Comparison of ENCODE assay signal across 16 cellular contexts in genomic region chr5:178229861-178230260, GRCh38. TPM values are rescaled to one million over a fixed set of nuclear protein-coding genes. Genes with fewer than 3 reads are reported as not detected.
A peak's percentile ranks its signal among the peaks of the same experiment; 100 is the strongest.
DNase-seq lines count a peak whose midpoint lies in the region; ATAC-seq, FAIRE-seq and TF ChIP-seq lines count a peak whose summit lies in the region.
"Had no signal": no experiment of that assay in that cellular context is flagged by ENCODE, and none has a peak within 500 bp of the region (broad histone marks: within the 10 kb centered on the region; RNA-seq: fewer than 3 reads in every experiment).

No MANE protein-coding gene starts in this region.

- H2BK15ac ChIP-seq in H9 (ENCODE audit: low read depth, low read length): no peak overlapping the region

- H3K4me3 ChIP-seq in BLaER1 treated with 17β-estradiol and CSF1 and Interleukin-3, amounts not matched to agents 10 nM and 100 nM: no peak overlapping the region
- no peak overlapping the region for H3K4me3 ChIP-seq in mucosa of stomach (ENCODE audit: low read length)

- H3K27me3 ChIP-seq in BLaER1 treated with 17β-estradiol and CSF1 and Interleukin-3, amounts not matched to agents 10 nM and 100 nM: no peaks in the 10 kb centered on the region
- H3K27me3 ChIP-seq in H9 (ENCODE audit: insufficient read depth, low read length) (no peaks in the 10 kb centered on the region), mucosa of stomach (ENCODE audit: control insufficient read depth, insufficient read depth, low read length) (no peaks in the 10 kb centered on the region)

- H3T11ph ChIP-seq in H9 (ENCODE audit: low read length): no peak overlapping the region

- no peak for FAIRE-seq in HTR-8/SVneo (lab: Jason Lieb, UNC)

- H4K91ac ChIP-seq in H9 (ENCODE audit: insufficient read length, low read depth, low read length): no peak overlapping the region

- no peak overlapping the region for H4K8ac ChIP-seq in H9 (replicated peaks; ENCODE audit: insufficient read length, low read depth, low read length)

- no peaks in the 10 kb centered on the region for H3K79me1 ChIP-seq in H9 (ENCODE audit: insufficient read depth, low read depth, low read length, poor library complexity, severe bottlenecking)

- peaks cover 35 to 73% (median 72%) of the 10 kb centered on the region in 11 experiments; a peak in 21 of 22 replicates for H4K20me1 ChIP-seq in BLaER1 treated with 17β-estradiol and CSF1 and Interleukin-3, amounts not matched to agents 10 nM and 100 nM
- no peaks in the 10 kb centered on the region for H4K20me1 ChIP-seq in H9 (ENCODE audit: control insufficient read depth, insufficient read depth, insufficient read length)

- H3K18ac ChIP-seq in H9 (ENCODE audit: insufficient read length, low read depth, low read length): no peak overlapping the region

- H3K4ac ChIP-seq in H9 (ENCODE audit: low read depth, low read length): no peak overlapping the region

- peaks cover 11 to 19% of the 10 kb centered on the region in 2 experiments for H3K4me1 Mint-ChIP-seq in H9
- H3K4me1 Mint-ChIP-seq in activated naive CD8-positive, alpha-beta T cell treated with anti-CD3 and anti-CD28 coated beads for 36 hours: peaks cover 33% of the 10 kb centered on the region

- peak overlapping the region in 8 of 11 experiments; percentile 17 to 96 (median 92); a peak in 6 of 22 replicates for H3K9ac ChIP-seq in BLaER1 treated with 17β-estradiol and CSF1 and Interleukin-3, amounts not matched to agents 10 nM and 100 nM
- H3K9ac ChIP-seq in H9 (ENCODE audit: extremely low read depth, insufficient read length, low read length) (no peak overlapping the region), mucosa of stomach (ENCODE audit: low read length) (peak overlapping the region; percentile 89)

- no peak overlapping the region for H3K23ac ChIP-seq in H9 (ENCODE audit: insufficient read length, low read depth, low read length)

- H3K9me3 ChIP-seq in BLaER1 treated with 17β-estradiol and CSF1 and Interleukin-3, amounts not matched to agents 10 nM and 100 nM (replicated peaks in 1 of 11): no peaks in the 10 kb centered on the region
- H3K9me3 ChIP-seq in H9 (ENCODE audit: control insufficient read depth, low read depth, low read length): no peaks in the 10 kb centered on the region
- H3K9me3 ChIP-seq in mucosa of stomach (ENCODE audit: control insufficient read depth, low read length): no peaks in the 10 kb centered on the region

- no peak overlapping the region for H2BK120ac ChIP-seq in H9 (ENCODE audit: low read depth, low read length, poor library complexity, severe bottlenecking)

- H3K27ac Mint-ChIP-seq in H9: no peak overlapping the region
- peak overlapping the region; percentile 57 for H3K27ac Mint-ChIP-seq in activated naive CD8-positive, alpha-beta T cell treated with anti-CD3 and anti-CD28 coated beads for 36 hours

- H3K36me3 ChIP-seq in BLaER1 treated with 17β-estradiol and CSF1 and Interleukin-3, amounts not matched to agents 10 nM and 100 nM: peaks cover 63 to 68% (median 66%) of the 10 kb centered on the region in 11 experiments
- H3K36me3 ChIP-seq in mucosa of stomach (ENCODE audit: control insufficient read depth, insufficient read depth, low read length): peaks cover 13% of the 10 kb centered on the region

- H3K79me2 ChIP-seq in H9 (ENCODE audit: insufficient read depth, low read length): peaks cover 4% of the 10 kb centered on the region; the same call in 1 of the 2 replicates

- peak overlapping the region; percentile 46 to 55; a peak in 2 of 5 replicates for H3K4me3 Mint-ChIP-seq in H9
- H3K4me3 Mint-ChIP-seq in activated naive CD8-positive, alpha-beta T cell treated with anti-CD3 and anti-CD28 coated beads for 36 hours: peak overlapping the region; percentile 63

- no peak for ATAC-seq in GM18498 (IDR thresholded peaks at IDR 0.05; ENCODE audit: unreplicated experiment)

- no peak overlapping the region for H3K14ac ChIP-seq in H9 (ENCODE audit: insufficient read depth, low read length)

- H2BK5ac ChIP-seq in H9 (ENCODE audit: insufficient read length, low read length): no peak overlapping the region

- H3K27me3 Mint-ChIP-seq in H9 (ENCODE audit: low read depth): no peaks in the 10 kb centered on the region; the same call in 1 of the 2 replicates
- H3K27me3 Mint-ChIP-seq in activated naive CD8-positive, alpha-beta T cell treated with anti-CD3 and anti-CD28 coated beads for 36 hours: no peaks in the 10 kb centered on the region

- peaks cover 36 to 72% (median 44%) of the 10 kb centered on the region in 10 experiments for H3K4me1 ChIP-seq in BLaER1 treated with 17β-estradiol and CSF1 and Interleukin-3, amounts not matched to agents 10 nM and 100 nM
- no peaks in the 10 kb centered on the region for H3K4me1 ChIP-seq in H9 (ENCODE audit: insufficient read depth, low read length)
- H3K4me1 ChIP-seq in mucosa of stomach (ENCODE audit: control insufficient read depth, insufficient read depth, low read length): peaks cover 26% of the 10 kb centered on the region

- no peak for TF ChIP-seq CTCF in H9 (conservative IDR thresholded peaks at IDR 0.05)

- H3K27ac ChIP-seq in BLaER1 treated with 17β-estradiol and CSF1 and Interleukin-3, amounts not matched to agents 10 nM and 100 nM: no peak overlapping the region
- no peak overlapping the region for H3K27ac ChIP-seq in H9 (ENCODE audit: insufficient read length, low read depth, low read length)
- H3K27ac ChIP-seq: epithelial cell of prostate, HL-60 had no signal

- peak overlapping the region in 8 of 11 experiments; percentile 83 to 100 (median 98); a peak in 12 of 22 replicates for H3K4me2 ChIP-seq in BLaER1 treated with 17β-estradiol and CSF1 and Interleukin-3, amounts not matched to agents 10 nM and 100 nM
- no peak overlapping the region for H3K4me2 ChIP-seq in H9 (ENCODE audit: insufficient read depth, insufficient read length, low read length)

- DNase-seq in H9 (no peak), GDM1 (lab: John Stamatoyannopoulos, UW) (no peak), OCI-M2 (lab: John Stamatoyannopoulos, UW; ENCODE audit: unreplicated experiment) (no peak), HTR-8/SVneo (ENCODE audit: insufficient read length, low spot score) (no peak)
- DNase-seq in activated naive CD8-positive, alpha-beta T cell treated with anti-CD3 and anti-CD28 coated beads for 36 hours: no peak
- DNase-seq: C1 segment of cervical spinal cord; caudate nucleus; hypothalamus; stimulated activated CD4-positive, alpha-beta T cell treated with anti-CD3 and anti-CD28 coated beads, Interleukin-4, amount 100 ng/mL, for 1 hour had no signal

- no peak overlapping the region for H2AFZ ChIP-seq in H9 (ENCODE audit: low read length)

- H4K5ac ChIP-seq in H9 (ENCODE audit: insufficient read length, low read depth, low read length): no peak overlapping the region

- no peak overlapping the region for H2BK20ac ChIP-seq in H9 (ENCODE audit: low read depth, low read length, poor library complexity, severe bottlenecking)

- peaks cover 3% of the 10 kb centered on the region for H3K23me2 ChIP-seq in H9 (ENCODE audit: insufficient read length, low read depth, low read length, poor library complexity, severe bottlenecking)

- H3K36me3 Mint-ChIP-seq in H9 (ENCODE audit: insufficient read depth in 1 of 3, low read depth in 3 of 3): peaks cover 44 to 64% (median 53%) of the 10 kb centered on the region in 3 experiments
- H3K36me3 Mint-ChIP-seq in activated naive CD8-positive, alpha-beta T cell treated with anti-CD3 and anti-CD28 coated beads for 36 hours: peaks cover 51% of the 10 kb centered on the region

- no peak overlapping the region for H3K56ac ChIP-seq in H9 (ENCODE audit: insufficient read length, low read depth, low read length)

- no CpG with 5 or more reads among the region's 10 CpGs for WGBS in H9 (ENCODE audit: extremely low coverage, insufficient read length, low lambda C conversion rate)

- no peaks in the 10 kb centered on the region; a peak in 1 of 5 replicates for H3K9me3 Mint-ChIP-seq in H9
- no peaks in the 10 kb centered on the region for H3K9me3 Mint-ChIP-seq in activated naive CD8-positive, alpha-beta T cell treated with anti-CD3 and anti-CD28 coated beads for 36 hours

- no peak overlapping the region for H2BK12ac ChIP-seq in H9 (ENCODE audit: insufficient read length, low read depth, low read length)

- H2AK5ac ChIP-seq in H9 (ENCODE audit: insufficient read length, low read length): no peak overlapping the region

RNA-seq across cellular contexts. Expression of gene PHYKPL, which starts 2.7 kb away (rescaled TPM):
- 40.9 and 48.8 TPM in 2 replicates for total RNA-seq in H9 (2021)
- total RNA-seq in activated naive CD8-positive, alpha-beta T cell treated with anti-CD3 and anti-CD28 coated beads for 36 hours: 10 to 100 TPM; 47.4 to 54.8 TPM

RNA-seq across cellular contexts. Expression of gene HNRNPAB, which starts 25.5 kb away (rescaled TPM):
- 547 and 557 TPM in 2 replicates for total RNA-seq in H9 (2021)
- 100 to 1,000 TPM; 599 to 600 TPM for total RNA-seq in activated naive CD8-positive, alpha-beta T cell treated with anti-CD3 and anti-CD28 coated beads for 36 hours

RNA-seq across cellular contexts. Expression of gene GMCL2, which starts 42.7 kb away (rescaled TPM):
- not detected in 2 replicates for total RNA-seq in H9 (2021)
- total RNA-seq in activated naive CD8-positive, alpha-beta T cell treated with anti-CD3 and anti-CD28 coated beads for 36 hours: not detected
- total RNA-seq: M059J, RPMI7951 had no signal
